Comparison of ENCODE assay signal across 8 cellular contexts in the genomic region with DNA sequence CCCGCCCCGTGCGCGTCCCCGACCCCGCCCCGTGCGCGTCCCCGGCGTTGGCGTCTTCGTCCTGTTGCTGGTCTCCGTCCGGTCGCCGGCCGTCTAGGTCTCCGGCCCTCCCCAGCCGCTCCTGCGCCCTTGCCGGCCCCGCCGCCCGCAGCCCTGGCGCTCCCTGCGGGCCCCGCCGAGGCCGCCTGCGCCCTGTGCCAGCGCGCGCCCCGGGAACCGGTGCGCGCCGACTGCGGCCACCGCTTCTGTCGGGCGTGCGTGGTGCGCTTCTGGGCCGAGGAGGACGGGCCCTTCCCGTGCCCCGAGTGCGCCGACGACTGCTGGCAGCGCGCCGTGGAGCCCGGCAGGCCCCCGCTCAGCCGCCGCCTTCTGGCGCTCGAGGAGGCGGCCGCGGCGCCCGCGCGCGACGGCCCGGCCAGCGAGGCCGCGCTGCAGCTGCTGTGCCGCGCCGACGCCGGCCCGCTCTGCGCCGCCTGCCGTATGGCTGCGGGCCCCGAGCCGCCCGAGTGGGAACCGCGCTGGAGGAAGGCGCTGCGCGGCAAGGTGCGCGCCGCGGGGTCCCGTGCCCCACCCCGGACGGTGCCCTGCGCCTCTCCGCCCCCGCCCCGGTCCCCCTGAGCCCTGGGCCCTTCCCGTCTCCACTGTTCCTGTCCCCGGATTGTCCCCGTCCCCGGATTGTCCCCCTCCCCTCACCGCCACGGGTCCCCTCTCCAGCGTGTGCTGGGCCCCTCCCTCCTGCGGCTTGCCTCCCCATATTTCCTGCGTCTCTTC. TPM values are rescaled to one million over a fixed set of nuclear protein-coding genes. Genes with fewer than 3 reads are reported as not detected.
A peak's percentile ranks its signal among the peaks of the same experiment; 100 is the strongest.
DNase-seq lines count a peak whose midpoint lies in the region; FAIRE-seq and TF ChIP-seq lines count a peak whose summit lies in the region.

A gene (plus strand): TSS at position 47 of the 771 bp plus-strand sequence.

- TF ChIP-seq CTCF in Loucy (conservative IDR thresholded peaks at IDR 0.05; ENCODE audit: low read length) = no peak
- no peak for TF ChIP-seq CTCF in neural progenitor cell (IDR thresholded peaks at IDR 0.05)

- H3K9me3 ChIP-seq in Loucy (ENCODE audit: insufficient read depth, low read depth, low read length) = no peaks in the 10 kb centered on the region
- no peaks in the 10 kb centered on the region for H3K9me3 ChIP-seq in neural progenitor cell (ENCODE audit: low read depth)
- H3K9me3 ChIP-seq in thymus (ENCODE audit: control insufficient read depth) = no peaks in the 10 kb centered on the region

- H4K20me1 ChIP-seq in Loucy (ENCODE audit: insufficient read depth, low read length, poor library complexity, severe bottlenecking) (peaks cover 38% of the 10 kb centered on the region), neural progenitor cell (ENCODE audit: low read depth) (peaks cover 15% of the 10 kb centered on the region)

- peak within 1 kb of the TSS; percentile 92 for H3K9ac ChIP-seq in Loucy (ENCODE audit: low read depth, low read length, poor library complexity, severe bottlenecking)
- H3K9ac ChIP-seq in neural progenitor cell = peak within 1 kb of the TSS; percentile 77

- peak within 1 kb of the TSS; percentile 98 for H3K4me3 Mint-ChIP-seq in neural progenitor cell

- H2AFZ ChIP-seq in Loucy (ENCODE audit: low read length) = peak within 1 kb of the TSS; percentile 88
- peak within 1 kb of the TSS; percentile 95 for H2AFZ ChIP-seq in neural progenitor cell (replicated peaks)

- H3K36me3 Mint-ChIP-seq in neural progenitor cell = peaks cover 11% of the 10 kb centered on the region

- H3K79me2 ChIP-seq in Loucy (ENCODE audit: insufficient read depth, low read length) = peaks cover 55% of the 10 kb centered on the region
- peaks cover 6% of the 10 kb centered on the region for H3K79me2 ChIP-seq in neural progenitor cell (ENCODE audit: low read depth)

- H3K27ac ChIP-seq in neural progenitor cell (peak within 1 kb of the TSS; percentile 100), thymus (ENCODE audit: low read depth) (peak within 1 kb of the TSS; percentile 100)

- H3K4me2 ChIP-seq in Loucy (ENCODE audit: low read depth, low read length, poor library complexity, severe bottlenecking) = peak within 1 kb of the TSS; percentile 91
- peak within 1 kb of the TSS; percentile 77 for H3K4me2 ChIP-seq in neural progenitor cell

- H3K36me3 ChIP-seq in Loucy (ENCODE audit: insufficient read depth, low read length) = no peaks in the 10 kb centered on the region; the same call in 1 of the 2 replicates
- H3K36me3 ChIP-seq in neural progenitor cell = no peaks in the 10 kb centered on the region
- peaks cover 11% of the 10 kb centered on the region for H3K36me3 ChIP-seq in thymus (ENCODE audit: control insufficient read depth, insufficient read depth)

- H3K9me3 Mint-ChIP-seq in neural progenitor cell = no peaks in the 10 kb centered on the region

- no peak for TF ChIP-seq POLR2A in GM12891 (IDR thresholded peaks at IDR 0.05; ENCODE audit: low read depth, low read length)

- no peak for FAIRE-seq in GM12891 (lab: Jason Lieb, UNC)

- H3K4me1 Mint-ChIP-seq in neural progenitor cell = peaks cover 12% of the 10 kb centered on the region

- H3K27me3 ChIP-seq in Loucy (ENCODE audit: insufficient read depth, low read length, poor library complexity, severe bottlenecking) = no peaks in the 10 kb centered on the region
- H3K27me3 ChIP-seq in neural progenitor cell = peaks cover 11% of the 10 kb centered on the region
- no peaks in the 10 kb centered on the region for H3K27me3 ChIP-seq in thymus (ENCODE audit: control insufficient read depth, insufficient read depth)

- H3F3A ChIP-seq in Loucy (ENCODE audit: low read depth) = no peaks in the 10 kb centered on the region
- peaks cover 6% of the 10 kb centered on the region for H3F3A ChIP-seq in neural progenitor cell (ENCODE audit: low read depth)

- peaks cover 7% of the 10 kb centered on the region for H3K27me3 Mint-ChIP-seq in neural progenitor cell (ENCODE audit: insufficient read depth, low read depth)

- DNase-seq in GM12891 (ENCODE audit: insufficient read length, low spot score) (peak; percentile 88), GOT3 (lab: John Stamatoyannopoulos, UW) (peak; percentile 89), fibroblast of peridontal ligament (ENCODE audit: extremely low read depth) (peak; percentile 20), neural progenitor cell (ENCODE audit: low spot score) (peak; percentile 67), NCI-H524 (lab: John Stamatoyannopoulos, UW) (no peak)
- peak; percentile 85 for DNase-seq in activated CD8-positive, alpha-beta memory T cell treated with anti-CD3 and anti-CD28 coated beads, Interleukin-2, amount 50 U/mL, for 4 hours

- peak within 1 kb of the TSS; percentile 100 for H3K27ac Mint-ChIP-seq in neural progenitor cell

- no peaks in the 10 kb centered on the region for H3K9me2 ChIP-seq in Loucy (replicated peaks; ENCODE audit: low read depth, low read length)

- H3K4me1 ChIP-seq in Loucy (ENCODE audit: insufficient read depth, low read length, poor library complexity, severe bottlenecking) (peaks cover 32% of the 10 kb centered on the region), neural progenitor cell (peaks cover 8% of the 10 kb centered on the region), thymus (ENCODE audit: control insufficient read depth, insufficient read depth, low read length) (peaks cover 7% of the 10 kb centered on the region)

- peak within 1 kb of the TSS; percentile 88 for H3K4me3 ChIP-seq in Loucy (ENCODE audit: low read length, poor library complexity, severe bottlenecking)
- H3K4me3 ChIP-seq in neural progenitor cell = peak within 1 kb of the TSS; percentile 81
- H3K4me3 ChIP-seq in thymus (ENCODE audit: low read length) = peak within 1 kb of the TSS; percentile 94

- under 1% methylated on average over 112 of the region's 112 CpGs for WGBS in thymus

TF ChIP-seq in GM12891, 5 proteins besides CTCF, POLR2A, EP300 and RAD21:
- TF ChIP-seq SPI1 (IDR thresholded peaks at IDR 0.05; ENCODE audit: low read depth, low read length) (no peak), TAF1 (IDR thresholded peaks at IDR 0.05; ENCODE audit: low read depth, low read length) (no peak), POLR2AphosphoS5 (IDR thresholded peaks at IDR 0.05; ENCODE audit: low read depth, low read length) (no peak), PAX5 (IDR thresholded peaks at IDR 0.05; ENCODE audit: insufficient read depth, low read length, severe bottlenecking) (no peak), POU2F2 (IDR thresholded peaks at IDR 0.05; ENCODE audit: low read depth, low read length) (no peak)

RNA-seq across cellular contexts. Expression of the gene that starts here (rescaled TPM):
- 51.7 TPM for polyA plus RNA-seq in GM12891 (2012; ENCODE audit: low read depth, missing spikeins)
- total RNA-seq in neural progenitor cell (ENCODE audit: low replicate concordance) = 16.1 and 32.3 TPM in 2 replicates
- polyA plus RNA-seq in thymus = 30.0 TPM

Comparison
In these comparisons a context has a peak if more than half of its experiments do, and no peak if none do; other contexts are left out.
1. DNase-seq: peak in GM12891 (single experiment), GOT3 (single experiment), activated CD8-positive, alpha-beta memory T cell treated with anti-CD3 and anti-CD28 coated beads, Interleukin-2, amount 50 U/mL, for 4 hours (single experiment), fibroblast of peridontal ligament (single experiment) and neural progenitor cell (single experiment); none in NCI-H524 (0 of 2).
2. Peak in every context shown above with its lines, with median percentiles within 50 percentile points of each other: H3K4me3 ChIP-seq.